Comparison of ENCODE assay signal across 8 cellular contexts in the genomic region with DNA sequence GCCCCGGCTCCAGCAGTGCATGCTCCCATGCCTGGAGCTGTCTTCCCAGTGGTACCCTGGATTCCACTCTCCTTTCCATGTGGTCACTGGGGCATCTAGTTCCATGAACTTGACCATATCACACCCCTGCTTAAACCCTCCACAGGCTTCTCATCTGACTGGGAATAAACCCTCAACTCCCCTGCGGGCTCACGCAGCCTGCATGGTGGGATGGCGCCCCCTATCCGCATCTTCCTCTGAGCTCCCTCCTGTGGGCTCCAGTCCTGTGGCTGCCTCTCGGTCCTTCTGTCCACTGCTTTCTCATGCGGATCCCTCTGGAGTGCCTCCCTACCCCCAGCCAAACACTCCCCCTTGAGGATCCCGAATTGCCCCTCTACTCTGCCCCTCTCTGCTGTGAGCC. TPM values are rescaled to one million over a fixed set of nuclear protein-coding genes. Genes with fewer than 3 reads are reported as not detected.
DNase-seq lines count a peak whose midpoint lies in the region; ATAC-seq and TF ChIP-seq lines count a peak whose summit lies in the region.

No MANE protein-coding gene starts in this region.

- CTCF ChIA-PET in SK-N-SH (lab: Yijun Ruan, JAX) = interaction anchor here (1.0 to 2.1 kb wide), 3 partner anchors 45 to 118 kb away, joined by 3 to 8 read pairs (median 6); no protein-coding TSS in a partner anchor

- H3K9ac ChIP-seq in SK-N-SH = no peak overlapping the region

- no peaks in the 10 kb centered on the region for H3K9me3 ChIP-seq in SK-N-SH

- no peaks in the 10 kb centered on the region for H3K36me3 ChIP-seq in SK-N-SH (replicated peaks in 1 of 2; ENCODE audit: control insufficient read depth in 1 of 2, insufficient read depth in 2 of 2, low read length in 1 of 2)

- H3K9me2 ChIP-seq in SK-N-SH = no peaks in the 10 kb centered on the region

- WGBS in SK-N-SH (ENCODE audit: low lambda C conversion rate) = 54% methylated on average over 4 of the region's 8 CpGs

- H4K20me1 ChIP-seq in SK-N-SH (ENCODE audit: insufficient read depth) = no peaks in the 10 kb centered on the region

- H3K27me3 ChIP-seq in SK-N-SH (ENCODE audit: insufficient read depth) = no peaks in the 10 kb centered on the region

- no peak for TF ChIP-seq EP300 in SK-N-SH (IDR thresholded peaks at IDR 0.05; ENCODE audit: borderline replicate concordance in 1 of 2, low read depth in 1 of 2, low read length in 1 of 2)

- peak; percentile 31 for DNase-seq in AG08396 (ENCODE audit: low spot score)
- DNase-seq in GM12865 (ENCODE audit: low read depth) = peak; percentile 31
- DNase-seq in SK-N-SH = peak; percentile 51
- DNase-seq in fibroblast of pulmonary artery (ENCODE audit: low read depth) = peak; percentile 35
- no peak for DNase-seq in activated CD4-positive, CD25-positive, alpha-beta regulatory T cell treated with anti-CD3 and anti-CD28 coated beads, Interleukin-2, amount 50 U/mL, for 72 hours
- DNase-seq in NK-92 (lab: John Stamatoyannopoulos, UW; ENCODE audit: unreplicated experiment) = no peak

- H3K4me3 ChIP-seq in GM12865 (ENCODE audit: low read depth, low read length) (no peak overlapping the region), SK-N-SH (ENCODE audit: low read depth in 2 of 2, low read length in 1 of 2) (no peak overlapping the region), fibroblast of pulmonary artery (replicated peaks; ENCODE audit: low read depth, low read length) (no peak overlapping the region)

- no peaks in the 10 kb centered on the region for H3K79me2 ChIP-seq in SK-N-SH (ENCODE audit: insufficient read depth)

- TF ChIP-seq POLR2A in GM18505 (IDR thresholded peaks at IDR 0.05; ENCODE audit: borderline replicate concordance, extremely low read depth, insufficient read depth, insufficient read length) = no peak

- no peak for ATAC-seq in GM18505 (IDR thresholded peaks at IDR 0.05; ENCODE audit: unreplicated experiment)
- no peak for ATAC-seq in HG02938 (IDR thresholded peaks at IDR 0.05; ENCODE audit: unreplicated experiment)

- POLR2A ChIA-PET in SK-N-SH (lab: Yijun Ruan, JAX) = no interaction called here

- TF ChIP-seq CTCF in GM12865 (IDR thresholded peaks at IDR 0.05; ENCODE audit: insufficient read depth, low read depth, low read length, missing control alignments) = peak; percentile 41
- TF ChIP-seq CTCF in SK-N-SH (IDR thresholded peaks at IDR 0.05) = peak; percentile 33
- peak; percentile 42 for TF ChIP-seq CTCF in fibroblast of pulmonary artery (IDR thresholded peaks at IDR 0.05; ENCODE audit: low read length, missing control alignments)

- no peak overlapping the region for H3K4me2 ChIP-seq in SK-N-SH

- H2AFZ ChIP-seq in SK-N-SH (ENCODE audit: low read depth) = no peak overlapping the region

- peaks cover 0 to 9% of the 10 kb centered on the region in 2 experiments; a peak in 1 of 4 replicates for H3K4me1 ChIP-seq in SK-N-SH (ENCODE audit: control insufficient read depth in 1 of 2, insufficient read depth in 2 of 2, low read depth in 1 of 2, low read length in 1 of 2)

- H3F3A ChIP-seq in SK-N-SH (replicated peaks; ENCODE audit: insufficient read depth) = no peaks in the 10 kb centered on the region

- H3K27ac ChIP-seq in SK-N-SH (ENCODE audit: low read depth in 2 of 2, low read length in 1 of 2) = no peak overlapping the region

- TF ChIP-seq RAD21 in SK-N-SH (IDR thresholded peaks at IDR 0.05; ENCODE audit: low read length) = peak; percentile 46

TF ChIP-seq in SK-N-SH, 30 proteins besides CTCF, POLR2A, EP300 and RAD21:
- TF ChIP-seq TEAD4 (IDR thresholded peaks at IDR 0.05; ENCODE audit: borderline replicate concordance, insufficient read depth) = no peak

RNA-seq across cellular contexts. Expression of a gene that starts 41.4 kb away (rescaled TPM):
- polyA plus RNA-seq in SK-N-SH (2012; rRNA removed) = 9.3 and 11.5 TPM in 2 replicates
- 5.2 and 8.1 TPM in 2 replicates for polyA plus RNA-seq in SK-N-SH (2012; cell fraction: cytosol; rRNA removed)
- polyA plus RNA-seq in SK-N-SH (2012; cell fraction: nucleus; rRNA removed) = 10.9 and 13.7 TPM in 2 replicates

Comparison
In these comparisons a context has a peak if more than half of its experiments do, and no peak if none do; other contexts are left out.
1. DNase-seq: peak in AG08396 (single experiment), GM12865 (single experiment), SK-N-SH (single experiment) and fibroblast of pulmonary artery (single experiment); none in activated CD4-positive, CD25-positive, alpha-beta regulatory T cell treated with anti-CD3 and anti-CD28 coated beads, Interleukin-2, amount 50 U/mL, for 72 hours (single experiment) and NK-92 (single experiment).
2. Peak in every context shown above with its lines, with median percentiles within 50 percentile points of each other: CTCF ChIP-seq.